ENCODE assay signal across 8 cellular contexts in genomic region chr10:125162181-125162906, GRCh38. TPM values are rescaled to one million over a fixed set of nuclear protein-coding genes. Genes with fewer than 3 reads are reported as not detected.
A peak's percentile ranks its signal among the peaks of the same experiment; 100 is the strongest.
DNase-seq lines count a peak whose midpoint lies in the region; ATAC-seq and TF ChIP-seq lines count a peak whose summit lies in the region.

No MANE protein-coding gene starts in this region.

- H3K4me3 Mint-ChIP-seq in GM23338 = peak overlapping the region; percentile 81

- peaks cover 14% of the 10 kb centered on the region for H3K27me3 Mint-ChIP-seq in GM23338 (ENCODE audit: insufficient read depth, low read depth, poor library complexity)

- peak overlapping the region; percentile 82 for H2AFZ ChIP-seq in GM23338

- no peaks in the 10 kb centered on the region for H3K9me2 ChIP-seq in GM23338 (ENCODE audit: insufficient read depth)

- TF ChIP-seq CTCF in GM23338 (conservative IDR thresholded peaks at IDR 0.05; ENCODE audit: low read depth in 2 of 2) (no peak), adrenal gland (IDR thresholded peaks at IDR 0.05) (no peak)

- peaks cover 15% of the 10 kb centered on the region for H3K4me1 Mint-ChIP-seq in GM23338

- H3K27ac ChIP-seq in GM23338 (ENCODE audit: low read depth) (peak overlapping the region; percentile 99), adrenal gland (peak overlapping the region in 3 of 5 donors; percentile 88 to 99 (median 96))

- H3K36me3 Mint-ChIP-seq in GM23338 (ENCODE audit: low read depth) = peaks cover 13% of the 10 kb centered on the region

- 78 to 81% (median 79%) methylated on average over 19 to 49 of the region's 49 CpGs for WGBS in adrenal gland, 4 donors

- no peaks in the 10 kb centered on the region for H4K20me1 ChIP-seq in GM23338 (replicated peaks; ENCODE audit: insufficient read depth)

- H3K9me3 Mint-ChIP-seq in GM23338 = no peaks in the 10 kb centered on the region; the same call in 2 of the 3 replicates

- H3K4me2 ChIP-seq in GM23338 = peak overlapping the region; percentile 98

- H3K27me3 ChIP-seq in GM23338 (ENCODE audit: insufficient read depth) (no peaks in the 10 kb centered on the region), adrenal gland (no peaks in the 10 kb centered on the region)

- intact Hi-C loops in adrenal gland (cut with DNase I) = loop anchor here in 1 of 2 donors (10.0 kb wide), 1 partner anchor 172 kb away; no protein-coding TSS in a partner anchor

- no peaks in the 10 kb centered on the region for H3K9me3 ChIP-seq in adrenal gland (replicated peaks in 1 of 3)

- H3F3A ChIP-seq in GM23338 (replicated peaks; ENCODE audit: low read depth) = peaks cover 11% of the 10 kb centered on the region

- ATAC-seq in GM23338 (peak; percentile 46), GM19351 (IDR thresholded peaks at IDR 0.05; ENCODE audit: unreplicated experiment) (no peak)

- H3K4me3 ChIP-seq in GM23338 = peak overlapping the region; percentile 88
- H3K4me3 ChIP-seq in adrenal gland = peak overlapping the region in 2 of 4 donors; percentile 75 to 97
- H3K4me3 ChIP-seq in skeletal muscle cell (ENCODE audit: low read depth, low read length) = peak overlapping the region; percentile 63

- H3K36me3 ChIP-seq in GM23338 (ENCODE audit: insufficient read depth) = no peaks in the 10 kb centered on the region
- no peaks in the 10 kb centered on the region for H3K36me3 ChIP-seq in adrenal gland (replicated peaks in 1 of 2)

- H3K4me1 ChIP-seq in GM23338 (ENCODE audit: insufficient read depth) (peaks cover 15% of the 10 kb centered on the region), adrenal gland (replicated peaks in 1 of 2) (peaks cover 15 to 18% of the 10 kb centered on the region in 2 donors)

- H3K27ac Mint-ChIP-seq in GM23338 = peak overlapping the region; percentile 90

- TF ChIP-seq POLR2A in adrenal gland (IDR thresholded peaks at IDR 0.05) (no peak), erythroblast (IDR thresholded peaks at IDR 0.05; ENCODE audit: low read length) (no peak)

- DNase-seq in GM23338 (ENCODE audit: low spot score) (peak; percentile 70), adrenal gland (peak in 3 of 7 donors; percentile 23 to 52 (median 26)), iPS-NIHi11 (ENCODE audit: low spot score) (peak; percentile 50), skeletal muscle cell (ENCODE audit: low read depth) (no peak), RPMI8226 (no peak), UCSD-AML1 (lab: John Stamatoyannopoulos, UW; ENCODE audit: unreplicated experiment) (no peak), erythroblast (lab: John Stamatoyannopoulos, UW) (no peak)

- peaks cover 39% of the 10 kb centered on the region for H3K79me2 ChIP-seq in GM23338 (replicated peaks; ENCODE audit: insufficient read depth)

TF ChIP-seq in GM23338, 12 proteins besides CTCF, POLR2A, EP300 and RAD21:
- TF ChIP-seq JUNB (IDR thresholded peaks at IDR 0.05; ENCODE audit: unreplicated experiment) (no peak), POLR2AphosphoS5 (IDR thresholded peaks at IDR 0.05; ENCODE audit: low read depth) (peak; percentile 34; the same call in 1 of the 2 replicates), STAT1 (IDR thresholded peaks at IDR 0.05; ENCODE audit: unreplicated experiment) (no peak), ETS1 (IDR thresholded peaks at IDR 0.05) (no peak), ZNF462 (CRISPR knock-in tag; IDR thresholded peaks at IDR 0.05) (no peak)

RNA-seq across cellular contexts. Expression of gene CTBP2, which starts 2.0 kb away (rescaled TPM):
- 233 and 265 TPM in 2 replicates for total RNA-seq in GM23338 (2014; rRNA removed; shearing (Covaris generic))
- polyA plus RNA-seq in GM23338 (2016; fragmentation: Nextera tagmentation; extraction: Ambion mirVana) (133 and 138 TPM in 2 replicates), adrenal gland (10 to 100 TPM; 25.3 to 53.4 (median 28.4) TPM)
- total RNA-seq in adrenal gland = 10 to 100 TPM; 28.1 to 66.5 (median 53.6) TPM

Comparison
In these comparisons a context has a peak if more than half of its experiments do, and no peak if none do; other contexts are left out.
1. DNase-seq: peak in GM23338 (single experiment) and iPS-NIHi11 (single experiment); none in skeletal muscle cell (single experiment), RPMI8226 (single experiment), UCSD-AML1 (single experiment) and erythroblast (0 of 2).